ENCODE assay signal across 19 cellular contexts in genomic region chr10:78950656-78951587, GRCh38.
DNase-seq lines count a peak whose midpoint lies in the region; ATAC-seq and TF ChIP-seq lines count a peak whose summit lies in the region.
"Had no signal": no experiment of that assay in that cellular context is flagged by ENCODE, and none has a peak within 500 bp of the region (broad histone marks: within the 10 kb centered on the region; RNA-seq: fewer than 3 reads in every experiment).

No MANE protein-coding gene starts in this region.

- no peaks in the 10 kb centered on the region for H3K9me3 Mint-ChIP-seq in chondrocyte (ENCODE audit: low read depth)
- no peaks in the 10 kb centered on the region for H3K9me3 Mint-ChIP-seq in effector memory CD8-positive, alpha-beta T cell
- H3K9me3 Mint-ChIP-seq: activated naive CD4-positive, alpha-beta T cell treated with anti-CD3 and anti-CD28 coated beads, Interleukin-2, amount 50 U/mL, for 24 hours; mesothelial cell of epicardium; stimulated activated effector memory CD8-positive, alpha-beta T cell treated with anti-CD3 and anti-CD28 coated beads, Interleukin-12 subunit alpha, Interleukin-12 subunit beta, amount 100 ng/mL, for 72 hours had no signal

- H3K27me3 ChIP-seq in right cardiac atrium (ENCODE audit: control insufficient read depth, insufficient read depth), result no peaks in the 10 kb centered on the region
- H3K27me3 ChIP-seq: colonic mucosa, tibial artery had no signal

- H3K27ac ChIP-seq in right cardiac atrium (ENCODE audit: low read length), result no peak overlapping the region
- H3K27ac ChIP-seq: colonic mucosa, tibial artery had no signal

- no peak for TF ChIP-seq CTCF in chondrocyte (IDR thresholded peaks at IDR 0.05)

- peaks cover 7% of the 10 kb centered on the region for H3K4me1 ChIP-seq in right cardiac atrium (ENCODE audit: control insufficient read depth, insufficient read depth, low read length)
- H3K4me1 ChIP-seq: colonic mucosa had no signal

- peaks cover 2% of the 10 kb centered on the region for H3K27me3 Mint-ChIP-seq in chondrocyte (ENCODE audit: low read depth)
- peaks cover 0 to 9% of the 10 kb centered on the region in 2 donors for H3K27me3 Mint-ChIP-seq in effector memory CD8-positive, alpha-beta T cell
- H3K27me3 Mint-ChIP-seq: activated naive CD4-positive, alpha-beta T cell treated with anti-CD3 and anti-CD28 coated beads, Interleukin-2, amount 50 U/mL, for 24 hours had no signal

- intact Hi-C loops in right cardiac atrium (cut with DNase I), result no loop called here
- intact Hi-C loops in Right ventricle myocardium inferior (cut with DNase I), result no loop called here

- H3K27ac Mint-ChIP-seq in chondrocyte (ENCODE audit: unreplicated experiment), result no peak overlapping the region
- H3K27ac Mint-ChIP-seq in effector memory CD8-positive, alpha-beta T cell, result no peak overlapping the region
- H3K27ac Mint-ChIP-seq: activated naive CD4-positive, alpha-beta T cell treated with anti-CD3 and anti-CD28 coated beads, Interleukin-2, amount 50 U/mL, for 24 hours; mesothelial cell of epicardium; stimulated activated effector memory CD8-positive, alpha-beta T cell treated with anti-CD3 and anti-CD28 coated beads, Interleukin-12 subunit alpha, Interleukin-12 subunit beta, amount 100 ng/mL, for 72 hours had no signal

- 88% methylated on average over 19 of the region's 19 CpGs for WGBS in right cardiac atrium

- ATAC-seq in right cardiac atrium (no peak), Right ventricle myocardium inferior (no peak), esophagus mucosa (peak; percentile 84)
- no peak for ATAC-seq in effector memory CD8-positive, alpha-beta T cell (replicated peaks)
- ATAC-seq: stimulated activated effector memory CD8-positive, alpha-beta T cell treated with anti-CD3 and anti-CD28 coated beads, Interleukin-12 subunit alpha, Interleukin-12 subunit beta, amount 100 ng/mL, for 72 hours had no signal

- DNase-seq in right cardiac atrium (peak in 2 of 3 donors; percentile 55 to 63), Right ventricle myocardium inferior (ENCODE audit: missing footprints) (no peak), NCI-H510A treated with DMSO at 0.1 percent for 48 hours (lab: John Stamatoyannopoulos, UW) (peak; percentile 62), activated gamma-delta T cell (lab: John Stamatoyannopoulos, UW) (no peak), chondrocyte (ENCODE audit: low spot score) (no peak), UCSD-AML1 (lab: John Stamatoyannopoulos, UW; ENCODE audit: unreplicated experiment) (no peak)
- DNase-seq in effector memory CD8-positive, alpha-beta T cell, result no peak
- DNase-seq: ACHN; activated CD4-positive, alpha-beta T cell treated with anti-CD3 and anti-CD28 coated beads, Interleukin-2, amount 50 U/mL, for 4 hours; activated T-cell treated with anti-CD3 and anti-CD28 coated beads for 4 hours; colonic mucosa; foreskin melanocyte; NCI-H187; T-helper 1 cell; tibial artery had no signal

- H3K4me3 Mint-ChIP-seq in chondrocyte (ENCODE audit: unreplicated experiment), result no peak overlapping the region
- no peak overlapping the region for H3K4me3 Mint-ChIP-seq in effector memory CD8-positive, alpha-beta T cell
- H3K4me3 Mint-ChIP-seq: activated naive CD4-positive, alpha-beta T cell treated with anti-CD3 and anti-CD28 coated beads, Interleukin-2, amount 50 U/mL, for 24 hours; mesothelial cell of epicardium; stimulated activated effector memory CD8-positive, alpha-beta T cell treated with anti-CD3 and anti-CD28 coated beads, Interleukin-12 subunit alpha, Interleukin-12 subunit beta, amount 100 ng/mL, for 72 hours had no signal

- H3K4me1 Mint-ChIP-seq in chondrocyte (ENCODE audit: low read depth), result peaks cover 8% of the 10 kb centered on the region
- H3K4me1 Mint-ChIP-seq in effector memory CD8-positive, alpha-beta T cell (ENCODE audit: low read depth in 2 of 2), result no peaks in the 10 kb centered on the region

- H3K4me3 ChIP-seq in right cardiac atrium (ENCODE audit: low read length), result no peak overlapping the region
- H3K4me3 ChIP-seq: colonic mucosa, tibial artery had no signal

- no peaks in the 10 kb centered on the region for H3K9me3 ChIP-seq in right cardiac atrium (ENCODE audit: control insufficient read depth, low read length)
- H3K9me3 ChIP-seq: colonic mucosa, tibial artery had no signal

- no peaks in the 10 kb centered on the region for H3K36me3 Mint-ChIP-seq in chondrocyte (ENCODE audit: low read depth)
- H3K36me3 Mint-ChIP-seq in effector memory CD8-positive, alpha-beta T cell (ENCODE audit: insufficient read depth), result no peaks in the 10 kb centered on the region
- H3K36me3 Mint-ChIP-seq: activated naive CD4-positive, alpha-beta T cell treated with anti-CD3 and anti-CD28 coated beads, Interleukin-2, amount 50 U/mL, for 24 hours; mesothelial cell of epicardium; stimulated activated effector memory CD8-positive, alpha-beta T cell treated with anti-CD3 and anti-CD28 coated beads, Interleukin-12 subunit alpha, Interleukin-12 subunit beta, amount 100 ng/mL, for 72 hours had no signal

Comparison
In these comparisons a context has a peak if more than half of its experiments do, and no peak if none do; other contexts are left out.
1. DNase-seq: peak in right cardiac atrium (2 of 3) and NCI-H510A treated with DMSO at 0.1 percent for 48 hours (single experiment); none in Right ventricle myocardium inferior (single experiment), activated gamma-delta T cell (single experiment), chondrocyte (single experiment), effector memory CD8-positive, alpha-beta T cell (0 of 3) and UCSD-AML1 (single experiment).